Comparison of ENCODE assay signal across 8 cellular contexts in genomic region chr13:99501135-99501951, GRCh38. TPM values are rescaled to one million over a fixed set of nuclear protein-coding genes. Genes with fewer than 3 reads are reported as not detected.
A peak's percentile ranks its signal among the peaks of the same experiment; 100 is the strongest.
DNase-seq lines count a peak whose midpoint lies in the region; ATAC-seq and TF ChIP-seq lines count a peak whose summit lies in the region.

TM9SF2 (plus strand) TSS chr13:99501472; CDS start chr13:99501607, 135 bp downstream.

- DNase-seq in BE2C (peak; percentile 95), GM19240 (ENCODE audit: insufficient read length, low spot score) (peak; percentile 57), NCI-H526 treated with DMSO at 0.1 percent for 48 hours (lab: John Stamatoyannopoulos, UW) (peak; percentile 99), coronary artery (ENCODE audit: low spot score) (peak; percentile 98), left colon (peak; percentile 97 to 98)
- DNase-seq in activated CD4-positive, alpha-beta T cell treated with anti-CD3 and anti-CD28 coated beads, Interleukin-2, amount 10 ng/mL, durations not matched to agents 24 days and 14 days = peak; percentile 99
- DNase-seq in stimulated activated CD4-positive, alpha-beta T cell treated with anti-CD3 and anti-CD28 coated beads, Interleukin-1b, Interleukin-23, amount 100 ng/mL, for 48 hours = peak; percentile 96

- no peaks in the 10 kb centered on the region for H3K9me3 ChIP-seq in BE2C

- peak within 1 kb of the TSS; percentile 96 for H3K27ac Mint-ChIP-seq in activated CD4-positive, alpha-beta T cell treated with anti-CD3 and anti-CD28 coated beads, Interleukin-2, amount 10 ng/mL, durations not matched to agents 24 days and 14 days

- peak within 1 kb of the TSS; percentile 96 for H3K4me3 ChIP-seq in BE2C (ENCODE audit: low read depth, low read length)
- peak within 1 kb of the TSS; percentile 89 for H3K4me3 ChIP-seq in coronary artery

- no peaks in the 10 kb centered on the region for H3K36me3 ChIP-seq in BE2C

- peaks cover 9% of the 10 kb centered on the region for H3K36me3 Mint-ChIP-seq in activated CD4-positive, alpha-beta T cell treated with anti-CD3 and anti-CD28 coated beads, Interleukin-2, amount 10 ng/mL, durations not matched to agents 24 days and 14 days (ENCODE audit: low read depth)

- peak within 1 kb of the TSS; percentile 94 for H3K4me3 Mint-ChIP-seq in activated CD4-positive, alpha-beta T cell treated with anti-CD3 and anti-CD28 coated beads, Interleukin-2, amount 10 ng/mL, durations not matched to agents 24 days and 14 days

- H3K27me3 ChIP-seq in BE2C = no peaks in the 10 kb centered on the region

- no peaks in the 10 kb centered on the region for H3K4me1 ChIP-seq in BE2C

- H3K9me3 Mint-ChIP-seq in activated CD4-positive, alpha-beta T cell treated with anti-CD3 and anti-CD28 coated beads, Interleukin-2, amount 10 ng/mL, durations not matched to agents 24 days and 14 days = peaks cover 5% of the 10 kb centered on the region

- intact Hi-C loops in activated CD4-positive, alpha-beta T cell treated with anti-CD3 and anti-CD28 coated beads, Interleukin-2, amount 10 ng/mL, durations not matched to agents 24 days and 14 days (cut with micrococcal nuclease) = loop anchor here (1.0 to 5.0 kb wide), 4 partner anchors 41 to 1524 kb away; partner anchors contain the start of gene UBAC2
- intact Hi-C loops in left colon (cut with DNase I, micrococcal nuclease) = no loop called here

- H3K4me1 Mint-ChIP-seq in activated CD4-positive, alpha-beta T cell treated with anti-CD3 and anti-CD28 coated beads, Interleukin-2, amount 10 ng/mL, durations not matched to agents 24 days and 14 days = peaks cover 60% of the 10 kb centered on the region

- H3K27ac ChIP-seq in coronary artery = peak within 1 kb of the TSS; percentile 80 to 88

- no peaks in the 10 kb centered on the region for H3K27me3 Mint-ChIP-seq in activated CD4-positive, alpha-beta T cell treated with anti-CD3 and anti-CD28 coated beads, Interleukin-2, amount 10 ng/mL, durations not matched to agents 24 days and 14 days

- ATAC-seq in HG03460 (IDR thresholded peaks at IDR 0.05; ENCODE audit: unreplicated experiment) (peak; percentile 40), left colon (peak; percentile 76)

- TF ChIP-seq CTCF in BE2C (IDR thresholded peaks at IDR 0.05; ENCODE audit: low read depth, low read length) = no peak
- TF ChIP-seq CTCF in coronary artery (IDR thresholded peaks at IDR 0.05) = no peak

RNA-seq across cellular contexts. Expression of gene TM9SF2, which starts in this region (rescaled TPM):
- polyA plus RNA-seq in BE2C (2012; ENCODE audit: insufficient read depth, insufficient read length, low read depth) = 71.3 TPM
- 57.8 and 60.2 TPM in 2 replicates for total RNA-seq in activated CD4-positive, alpha-beta T cell treated with anti-CD3 and anti-CD28 coated beads, Interleukin-2, amount 10 ng/mL, durations not matched to agents 24 days and 14 days
- total RNA-seq in left colon = 100 to 1,000 TPM; 209 to 210 TPM

Comparison
In these comparisons a context has a peak if more than half of its experiments do, and no peak if none do; other contexts are left out.
1. Peak in every context shown above with its lines: DNase-seq, ATAC-seq, H3K4me3 ChIP-seq and H3K27ac ChIP-seq.